18 cellular contexts compared by ENCODE assay signal in genomic region chr2:105557515-105557914, GRCh38.
A peak's percentile ranks its signal among the peaks of the same experiment; 100 is the strongest.
DNase-seq lines count a peak whose midpoint lies in the region; ATAC-seq and TF ChIP-seq lines count a peak whose summit lies in the region.
"Had no signal": no experiment of that assay in that cellular context is flagged by ENCODE, and none has a peak within 500 bp of the region (broad histone marks: within the 10 kb centered on the region; RNA-seq: fewer than 3 reads in every experiment).

No MANE protein-coding gene starts in this region.

- H3K27ac ChIP-seq in right cardiac atrium (ENCODE audit: low read length) (no peak overlapping the region), testis (peak overlapping the region in 1 of 2 donors; percentile 19)
- H3K27ac ChIP-seq: BLaER1 treated with 17β-estradiol and CSF1 and Interleukin-3, amounts not matched to agents 10 nM and 100 nM; HL-60; PC-9 had no signal

- H3K4me1 ChIP-seq in right cardiac atrium (ENCODE audit: control insufficient read depth, insufficient read depth, low read length): peaks cover 3% of the 10 kb centered on the region
- H3K4me1 ChIP-seq in testis: peaks cover 17% of the 10 kb centered on the region

- H3K27me3 ChIP-seq in right cardiac atrium (ENCODE audit: control insufficient read depth, insufficient read depth) (no peaks in the 10 kb centered on the region), testis (no peaks in the 10 kb centered on the region)
- H3K27me3 ChIP-seq: BLaER1 treated with 17β-estradiol and CSF1 and Interleukin-3, amounts not matched to agents 10 nM and 100 nM had no signal

- intact Hi-C loops in right cardiac atrium (cut with DNase I): no loop called here
- intact Hi-C loops in testis (cut with DNase I; ENCODE audit: low total_unique reads): no loop called here

- no peaks in the 10 kb centered on the region for H3K9me3 ChIP-seq in right cardiac atrium (ENCODE audit: control insufficient read depth, low read length)
- H3K9me3 ChIP-seq in testis: no peaks in the 10 kb centered on the region
- H3K9me3 ChIP-seq: BLaER1 treated with 17β-estradiol and CSF1 and Interleukin-3, amounts not matched to agents 10 nM and 100 nM had no signal

- TF ChIP-seq CTCF in testis (IDR thresholded peaks at IDR 0.05): no peak

- H3K36me3 ChIP-seq in testis (ENCODE audit: low read depth, missing control alignments): no peaks in the 10 kb centered on the region
- H3K36me3 ChIP-seq: BLaER1 treated with 17β-estradiol and CSF1 and Interleukin-3, amounts not matched to agents 10 nM and 100 nM had no signal

- ATAC-seq in right cardiac atrium (peak; percentile 36), GM18502 (IDR thresholded peaks at IDR 0.05; ENCODE audit: poor library complexity, unreplicated experiment) (no peak)

- TF ChIP-seq POLR2A in testis (IDR thresholded peaks at IDR 0.05): no peak

- no peak overlapping the region for H3K4me3 ChIP-seq in right cardiac atrium (ENCODE audit: low read length)
- no peak overlapping the region for H3K4me3 ChIP-seq in testis
- H3K4me3 ChIP-seq: BLaER1 treated with 17β-estradiol and CSF1 and Interleukin-3, amounts not matched to agents 10 nM and 100 nM; PC-9 had no signal

- peak; percentile 42 for DNase-seq in activated effector memory CD4-positive, alpha-beta T cell treated with anti-CD3 and anti-CD28 coated beads, Interleukin-2, amount 50 U/mL, for 16 hours
- no peak for DNase-seq in activated effector memory CD4-positive, alpha-beta T cell treated with Interleukin-2 at 50 U/mL for 16 hours
- peak; percentile 49 for DNase-seq in cerebellar cortex (ENCODE audit: low spot score)
- DNase-seq in right cardiac atrium: peak in 2 of 3 donors; percentile 43 to 64
- DNase-seq in testis: peak; percentile 28
- DNase-seq in NCI-H524 treated with DMSO at 0.1 percent for 48 hours (lab: John Stamatoyannopoulos, UW): no peak
- no peak for DNase-seq in stimulated activated naive CD4-positive, alpha-beta T cell treated with Interleukin-2 at 50 U/mL for 16 hours (lab: John Stamatoyannopoulos, UW)
- DNase-seq: DMS 273 treated with DMSO at 0.1 percent for 48 hours, HFFc6, KG1, MM.1S, NCI-H1105, NCI-H1694 treated with DMSO at 0.1 percent for 48 hours, NCI-H345, PC-9 had no signal

- 22% methylated on average over 4 of the region's 4 CpGs for WGBS in right cardiac atrium
- 20 to 23% methylated on average over 4 of the region's 4 CpGs for WGBS in testis, 2 donors

Comparison
In these comparisons a context has a peak if more than half of its experiments do, and no peak if none do; other contexts are left out.
1. DNase-seq: peak in activated effector memory CD4-positive, alpha-beta T cell treated with anti-CD3 and anti-CD28 coated beads, Interleukin-2, amount 50 U/mL, for 16 hours (single experiment), cerebellar cortex (single experiment), right cardiac atrium (2 of 3) and testis (single experiment); none in activated effector memory CD4-positive, alpha-beta T cell treated with Interleukin-2 at 50 U/mL for 16 hours (single experiment), NCI-H524 treated with DMSO at 0.1 percent for 48 hours (single experiment) and stimulated activated naive CD4-positive, alpha-beta T cell treated with Interleukin-2 at 50 U/mL for 16 hours (single experiment).